ENCODE assay signal across 15 cellular contexts in genomic region chr17:49849711-49850610, GRCh38. TPM values are rescaled to one million over a fixed set of nuclear protein-coding genes. Genes with fewer than 3 reads are reported as not detected.
DNase-seq lines count a peak whose midpoint lies in the region; ATAC-seq lines count a peak whose summit lies in the region.
"Had no signal": no experiment of that assay in that cellular context is flagged by ENCODE, and none has a peak within 500 bp of the region (broad histone marks: within the 10 kb centered on the region; RNA-seq: fewer than 3 reads in every experiment).

No MANE protein-coding gene starts in this region.

- no peaks in the 10 kb centered on the region for H3K27me3 Mint-ChIP-seq in activated naive CD8-positive, alpha-beta T cell
- H3K27me3 Mint-ChIP-seq in naive B cell = peaks cover 2 to 33% (median 19%) of the 10 kb centered on the region in 3 donors

- H3K4me1 Mint-ChIP-seq in activated naive CD8-positive, alpha-beta T cell (ENCODE audit: low read depth) = peaks cover 21% of the 10 kb centered on the region
- H3K4me1 Mint-ChIP-seq in naive B cell = peaks cover 11 to 25% (median 18%) of the 10 kb centered on the region in 3 donors

- peak overlapping the region; percentile 80 to 97 (median 91) for H3K4me2 ChIP-seq in BLaER1 treated with 17β-estradiol and CSF1 and Interleukin-3, amounts not matched to agents 10 nM and 100 nM

- no peaks in the 10 kb centered on the region for H3K9me3 Mint-ChIP-seq in activated naive CD8-positive, alpha-beta T cell (ENCODE audit: low read depth)
- H3K9me3 Mint-ChIP-seq in naive B cell = no peaks in the 10 kb centered on the region

- peak overlapping the region in 8 of 10 experiments; percentile 55 to 72 (median 61); a peak in 16 of 20 replicates for H3K4me3 ChIP-seq in BLaER1 treated with 17β-estradiol and CSF1 and Interleukin-3, amounts not matched to agents 10 nM and 100 nM

- peaks cover 58 to 98% (median 92%) of the 10 kb centered on the region in 10 experiments for H3K4me1 ChIP-seq in BLaER1 treated with 17β-estradiol and CSF1 and Interleukin-3, amounts not matched to agents 10 nM and 100 nM
- peaks cover 11% of the 10 kb centered on the region for H3K4me1 ChIP-seq in ES-I3 (ENCODE audit: insufficient read depth, low read length)

- H3K27me3 ChIP-seq in BLaER1 treated with 17β-estradiol and CSF1 and Interleukin-3, amounts not matched to agents 10 nM and 100 nM = no peaks in the 10 kb centered on the region
- H3K27me3 ChIP-seq: Peyer's patch had no signal

- H3K27ac Mint-ChIP-seq in activated naive CD8-positive, alpha-beta T cell = peak overlapping the region; percentile 84
- H3K27ac Mint-ChIP-seq in naive B cell = peak overlapping the region in 3 of 6 donors; percentile 30 to 86 (median 58)

- peaks cover 0 to 18% (median 11%) of the 10 kb centered on the region in 11 experiments; a peak in 5 of 22 replicates for H3K36me3 ChIP-seq in BLaER1 treated with 17β-estradiol and CSF1 and Interleukin-3, amounts not matched to agents 10 nM and 100 nM
- 0 out of 2 replicates have a peak, but pooled peaks cover 3% of the 10 kb centered on the region for H3K36me3 ChIP-seq in ES-I3 (ENCODE audit: insufficient read depth, low read length)
- H3K36me3 ChIP-seq: Peyer's patch had no signal

- H3K9me3 ChIP-seq in BLaER1 treated with 17β-estradiol and CSF1 and Interleukin-3, amounts not matched to agents 10 nM and 100 nM (replicated peaks in 1 of 11) = no peaks in the 10 kb centered on the region
- H3K9me3 ChIP-seq in ES-I3 (ENCODE audit: control insufficient read depth, insufficient read depth, low read length) = no peaks in the 10 kb centered on the region
- H3K9me3 ChIP-seq: Peyer's patch had no signal

- peak overlapping the region; percentile 88 for H3K4me3 Mint-ChIP-seq in activated naive CD8-positive, alpha-beta T cell
- peak overlapping the region; percentile 84 to 94 (median 90) for H3K4me3 Mint-ChIP-seq in naive B cell

- peak overlapping the region in 9 of 11 experiments; percentile 84 to 93 (median 89); a peak in 19 of 22 replicates for H3K9ac ChIP-seq in BLaER1 treated with 17β-estradiol and CSF1 and Interleukin-3, amounts not matched to agents 10 nM and 100 nM
- peak overlapping the region; percentile 61; the same call in 1 of the 2 replicates for H3K9ac ChIP-seq in ES-I3 (ENCODE audit: low read depth, low read length)

- ATAC-seq in naive B cell (ENCODE audit: low read depth in 2 of 2) = no peak
- ATAC-seq in GM18858 (IDR thresholded peaks at IDR 0.05; ENCODE audit: unreplicated experiment) = no peak
- no peak for ATAC-seq in GM21529 (IDR thresholded peaks at IDR 0.05; ENCODE audit: unreplicated experiment)
- ATAC-seq in esophagus mucosa = no peak
- ATAC-seq in HG03354 (IDR thresholded peaks at IDR 0.05; ENCODE audit: poor library complexity, severe bottlenecking, unreplicated experiment) = no peak

- no peak for DNase-seq in naive B cell
- DNase-seq: hippocampal formation, NCI-H345, Peyer's patch had no signal

- peak overlapping the region in 10 of 11 experiments; percentile 83 to 99 (median 95); a peak in 20 of 22 replicates for H3K27ac ChIP-seq in BLaER1 treated with 17β-estradiol and CSF1 and Interleukin-3, amounts not matched to agents 10 nM and 100 nM
- H3K27ac ChIP-seq: C4-2B, epithelial cell of prostate had no signal

- no peaks in the 10 kb centered on the region for H4K20me1 ChIP-seq in BLaER1 treated with 17β-estradiol and CSF1 and Interleukin-3, amounts not matched to agents 10 nM and 100 nM

- H3K36me3 Mint-ChIP-seq in activated naive CD8-positive, alpha-beta T cell = no peaks in the 10 kb centered on the region
- H3K36me3 Mint-ChIP-seq in naive B cell = no peaks in the 10 kb centered on the region

RNA-seq across cellular contexts. Expression of gene TAC4, which starts 2.1 kb away (rescaled TPM):
- polyA plus RNA-seq in naive B cell (ENCODE audit: low read depth in 6 of 6) = not detected
- not detected for total RNA-seq in esophagus mucosa
- total RNA-seq: lung, Peyer's patch, renal cortical epithelial cell had no signal
- polyA plus RNA-seq: lung had no signal
